In genomic region chr15:98085003-98085639, GRCh38 we compare ENCODE assay signal across 8 cellular contexts.
DNase-seq lines count a peak whose midpoint lies in the region; ATAC-seq and TF ChIP-seq lines count a peak whose summit lies in the region.

No MANE protein-coding gene starts in this region.

- no peak overlapping the region for H3K27ac ChIP-seq in GM23338 (ENCODE audit: low read depth)

- H3K9me2 ChIP-seq in GM23338 (ENCODE audit: insufficient read depth): no peaks in the 10 kb centered on the region

- H2AFZ ChIP-seq in GM23338: no peak overlapping the region

- no peak overlapping the region for H3K27ac Mint-ChIP-seq in GM23338
- peak overlapping the region; percentile 7 for H3K27ac Mint-ChIP-seq in activated naive CD8-positive, alpha-beta T cell treated with anti-CD3 and anti-CD28 coated beads, Interleukin-2, amount 10 ng/mL, durations not matched to agents 7 days and 5 days

- no peaks in the 10 kb centered on the region; the same call in 2 of the 3 replicates for H3K4me1 Mint-ChIP-seq in GM23338
- H3K4me1 Mint-ChIP-seq in activated naive CD8-positive, alpha-beta T cell treated with anti-CD3 and anti-CD28 coated beads, Interleukin-2, amount 10 ng/mL, durations not matched to agents 7 days and 5 days: peaks cover 2% of the 10 kb centered on the region

- POLR2A ChIA-PET in activated naive CD8-positive, alpha-beta T cell treated with anti-CD3 and anti-CD28 coated beads, Interleukin-2, amount 10 ng/mL, durations not matched to agents 7 days and 5 days (lab: Charles Lee): no interaction called here

- no peaks in the 10 kb centered on the region for H3F3A ChIP-seq in GM23338 (replicated peaks; ENCODE audit: low read depth)

- TF ChIP-seq CTCF in GM23338 (conservative IDR thresholded peaks at IDR 0.05; ENCODE audit: low read depth in 2 of 2): peak; percentile 69 to 76

- H3K36me3 Mint-ChIP-seq in GM23338 (ENCODE audit: low read depth): no peaks in the 10 kb centered on the region
- H3K36me3 Mint-ChIP-seq in activated naive CD8-positive, alpha-beta T cell treated with anti-CD3 and anti-CD28 coated beads, Interleukin-2, amount 10 ng/mL, durations not matched to agents 7 days and 5 days: no peaks in the 10 kb centered on the region

- no peaks in the 10 kb centered on the region for H3K36me3 ChIP-seq in GM23338 (ENCODE audit: insufficient read depth)

- ATAC-seq in GM23338 (no peak), HG03571 (IDR thresholded peaks at IDR 0.05; ENCODE audit: unreplicated experiment) (no peak), GM18519 (IDR thresholded peaks at IDR 0.05; ENCODE audit: low FRiP score, unreplicated experiment) (no peak)
- ATAC-seq in activated naive CD8-positive, alpha-beta T cell treated with anti-CD3 and anti-CD28 coated beads, Interleukin-2, amount 10 ng/mL, durations not matched to agents 7 days and 5 days (ENCODE audit: low read depth): no peak

- H3K4me1 ChIP-seq in GM23338 (ENCODE audit: insufficient read depth): no peaks in the 10 kb centered on the region

- peak; percentile 26 for DNase-seq in COR-L47 (lab: John Stamatoyannopoulos, UW)
- DNase-seq in GM23338 (ENCODE audit: low spot score): peak; percentile 80
- DNase-seq in NCI-H460 (ENCODE audit: extremely low read depth, low read depth): peak; percentile 47
- no peak for DNase-seq in activated naive CD8-positive, alpha-beta T cell treated with anti-CD3 and anti-CD28 coated beads, Interleukin-2, amount 10 ng/mL, durations not matched to agents 7 days and 5 days
- DNase-seq in iPS DF 4.7 (ENCODE audit: extremely low read depth, low spot score): peak; percentile 60
- DNase-seq in stimulated activated CD4-positive, alpha-beta T cell treated with anti-CD3 and anti-CD28 coated beads, Interleukin-2, amount 100 ng/mL, for 4 hours (ENCODE audit: low read depth): peak; percentile 13

- H3K27me3 Mint-ChIP-seq in GM23338 (ENCODE audit: insufficient read depth, low read depth, poor library complexity): peaks cover 6% of the 10 kb centered on the region
- peaks cover 6% of the 10 kb centered on the region for H3K27me3 Mint-ChIP-seq in activated naive CD8-positive, alpha-beta T cell treated with anti-CD3 and anti-CD28 coated beads, Interleukin-2, amount 10 ng/mL, durations not matched to agents 7 days and 5 days

- H3K27me3 ChIP-seq in GM23338 (ENCODE audit: insufficient read depth): no peaks in the 10 kb centered on the region

- H3K4me2 ChIP-seq in GM23338: no peak overlapping the region

- no peak overlapping the region for H3K4me3 ChIP-seq in GM23338

- H3K4me3 Mint-ChIP-seq in GM23338: no peak overlapping the region
- no peak overlapping the region for H3K4me3 Mint-ChIP-seq in activated naive CD8-positive, alpha-beta T cell treated with anti-CD3 and anti-CD28 coated beads, Interleukin-2, amount 10 ng/mL, durations not matched to agents 7 days and 5 days

- no peaks in the 10 kb centered on the region for H4K20me1 ChIP-seq in GM23338 (replicated peaks; ENCODE audit: insufficient read depth)

- peaks cover 3% of the 10 kb centered on the region; the same call in 2 of the 3 replicates for H3K9me3 Mint-ChIP-seq in GM23338
- peaks cover 1% of the 10 kb centered on the region for H3K9me3 Mint-ChIP-seq in activated naive CD8-positive, alpha-beta T cell treated with anti-CD3 and anti-CD28 coated beads, Interleukin-2, amount 10 ng/mL, durations not matched to agents 7 days and 5 days

- no peaks in the 10 kb centered on the region for H3K79me2 ChIP-seq in GM23338 (replicated peaks; ENCODE audit: insufficient read depth)

TF ChIP-seq in GM23338, 12 proteins besides CTCF, POLR2A, EP300 and RAD21:
- TF ChIP-seq, protein P1, sequence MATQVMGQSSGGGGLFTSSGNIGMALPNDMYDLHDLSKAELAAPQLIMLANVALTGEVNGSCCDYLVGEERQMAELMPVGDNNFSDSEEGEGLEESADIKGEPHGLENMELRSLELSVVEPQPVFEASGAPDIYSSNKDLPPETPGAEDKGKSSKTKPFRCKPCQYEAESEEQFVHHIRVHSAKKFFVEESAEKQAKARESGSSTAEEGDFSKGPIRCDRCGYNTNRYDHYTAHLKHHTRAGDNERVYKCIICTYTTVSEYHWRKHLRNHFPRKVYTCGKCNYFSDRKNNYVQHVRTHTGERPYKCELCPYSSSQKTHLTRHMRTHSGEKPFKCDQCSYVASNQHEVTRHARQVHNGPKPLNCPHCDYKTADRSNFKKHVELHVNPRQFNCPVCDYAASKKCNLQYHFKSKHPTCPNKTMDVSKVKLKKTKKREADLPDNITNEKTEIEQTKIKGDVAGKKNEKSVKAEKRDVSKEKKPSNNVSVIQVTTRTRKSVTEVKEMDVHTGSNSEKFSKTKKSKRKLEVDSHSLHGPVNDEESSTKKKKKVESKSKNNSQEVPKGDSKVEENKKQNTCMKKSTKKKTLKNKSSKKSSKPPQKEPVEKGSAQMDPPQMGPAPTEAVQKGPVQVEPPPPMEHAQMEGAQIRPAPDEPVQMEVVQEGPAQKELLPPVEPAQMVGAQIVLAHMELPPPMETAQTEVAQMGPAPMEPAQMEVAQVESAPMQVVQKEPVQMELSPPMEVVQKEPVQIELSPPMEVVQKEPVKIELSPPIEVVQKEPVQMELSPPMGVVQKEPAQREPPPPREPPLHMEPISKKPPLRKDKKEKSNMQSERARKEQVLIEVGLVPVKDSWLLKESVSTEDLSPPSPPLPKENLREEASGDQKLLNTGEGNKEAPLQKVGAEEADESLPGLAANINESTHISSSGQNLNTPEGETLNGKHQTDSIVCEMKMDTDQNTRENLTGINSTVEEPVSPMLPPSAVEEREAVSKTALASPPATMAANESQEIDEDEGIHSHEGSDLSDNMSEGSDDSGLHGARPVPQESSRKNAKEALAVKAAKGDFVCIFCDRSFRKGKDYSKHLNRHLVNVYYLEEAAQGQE (IDR thresholded peaks at IDR 0.05; ENCODE audit: unreplicated experiment): no peak
- TF ChIP-seq ZNF331 (CRISPR knock-in tag; IDR thresholded peaks at IDR 0.05; ENCODE audit: low read depth): no peak
- no peak for TF ChIP-seq POLR2AphosphoS5 (IDR thresholded peaks at IDR 0.05; ENCODE audit: low read depth)
- no peak for TF ChIP-seq NANOG (IDR thresholded peaks at IDR 0.05; ENCODE audit: borderline replicate concordance)
- TF ChIP-seq STAT1 (IDR thresholded peaks at IDR 0.05; ENCODE audit: unreplicated experiment): no peak
- TF ChIP-seq EZH2 (IDR thresholded peaks at IDR 0.05; ENCODE audit: low read depth, unreplicated experiment): no peak
- TF ChIP-seq JUNB (IDR thresholded peaks at IDR 0.05; ENCODE audit: unreplicated experiment): no peak
- TF ChIP-seq EZH2phosphoT487 (IDR thresholded peaks at IDR 0.05; ENCODE audit: unreplicated experiment): no peak
- no peak for TF ChIP-seq ZNF114 (CRISPR knock-in tag; IDR thresholded peaks at IDR 0.05)
